In genomic region chr5:132883261-132883834, GRCh38 we compare ENCODE assay signal across 8 cellular contexts. TPM values are rescaled to one million over a fixed set of nuclear protein-coding genes. Genes with fewer than 3 reads are reported as not detected.
A peak's percentile ranks its signal among the peaks of the same experiment; 100 is the strongest.
DNase-seq lines count a peak whose midpoint lies in the region; ATAC-seq and FAIRE-seq lines count a peak whose summit lies in the region.

No MANE protein-coding gene starts in this region.

- peaks cover 57% of the 10 kb centered on the region for H3K36me3 Mint-ChIP-seq in activated CD4-positive, alpha-beta T cell treated with anti-CD3 and anti-CD28 coated beads, Interleukin-2, amount 10 ng/mL, durations not matched to agents 24 days and 14 days (ENCODE audit: low read depth)

- H3K27me3 Mint-ChIP-seq in activated CD4-positive, alpha-beta T cell treated with anti-CD3 and anti-CD28 coated beads, Interleukin-2, amount 10 ng/mL, durations not matched to agents 24 days and 14 days: no peaks in the 10 kb centered on the region

- DNase-seq in D341Med (ENCODE audit: low spot score) (peak; percentile 68), GM23248 (peak; percentile 89), NCI-H2227 treated with DMSO at 0.1 percent for 48 hours (lab: John Stamatoyannopoulos, UW) (peak; percentile 27), frontal cortex (ENCODE audit: low spot score in 2 of 2) (peak; percentile 20 to 34), nucleus accumbens (lab: John Stamatoyannopoulos, UW) (peak in 36 of 56 donors; percentile 6 to 72 (median 32)), OCI-M2 (lab: John Stamatoyannopoulos, UW; ENCODE audit: unreplicated experiment) (no peak)
- DNase-seq in activated CD4-positive, alpha-beta T cell treated with anti-CD3 and anti-CD28 coated beads, Interleukin-2, amount 10 ng/mL, durations not matched to agents 24 days and 14 days: peak; percentile 75

- H3K36me3 ChIP-seq in GM23248 (ENCODE audit: low read depth): peaks cover 83% of the 10 kb centered on the region

- H3K9ac ChIP-seq in GM23248: no peak overlapping the region

- ATAC-seq in GM21717 (IDR thresholded peaks at IDR 0.05; ENCODE audit: unreplicated experiment): no peak

- no peak overlapping the region for H3K4me3 Mint-ChIP-seq in activated CD4-positive, alpha-beta T cell treated with anti-CD3 and anti-CD28 coated beads, Interleukin-2, amount 10 ng/mL, durations not matched to agents 24 days and 14 days

- H4K20me1 ChIP-seq in GM23248 (ENCODE audit: insufficient read depth): no peaks in the 10 kb centered on the region

- no peaks in the 10 kb centered on the region for H3K9me2 ChIP-seq in GM23248 (ENCODE audit: insufficient read depth)

- no peak overlapping the region for H2AFZ ChIP-seq in GM23248

- H3K9me3 ChIP-seq in GM23248 (ENCODE audit: low read depth): no peaks in the 10 kb centered on the region

- FAIRE-seq in frontal cortex (lab: Jason Lieb, UNC): peak; percentile 23

- no peak overlapping the region for H3K27ac Mint-ChIP-seq in activated CD4-positive, alpha-beta T cell treated with anti-CD3 and anti-CD28 coated beads, Interleukin-2, amount 10 ng/mL, durations not matched to agents 24 days and 14 days

- H3K4me2 ChIP-seq in GM23248 (ENCODE audit: unreplicated experiment): no peak overlapping the region

- H3F3A ChIP-seq in GM23248 (ENCODE audit: insufficient read depth): peaks cover 67% of the 10 kb centered on the region

- in situ Hi-C loops in GM23248 (cut with MboI): no loop called here

- H3K79me2 ChIP-seq in GM23248 (ENCODE audit: insufficient read depth): peaks cover 49% of the 10 kb centered on the region

- WGBS in GM23248 (ENCODE audit: low coverage in 1 of 2, low lambda C conversion rate in 2 of 2, missing lambda C conversion rate in 2 of 2), 2 experiments: 30 to 34% methylated on average over 2 of the region's 2 CpGs

- no peaks in the 10 kb centered on the region for H3K27me3 ChIP-seq in GM23248 (replicated peaks; ENCODE audit: insufficient read depth)

- H3K4me3 ChIP-seq in GM23248: no peak overlapping the region

- no peaks in the 10 kb centered on the region for H3K9me3 Mint-ChIP-seq in activated CD4-positive, alpha-beta T cell treated with anti-CD3 and anti-CD28 coated beads, Interleukin-2, amount 10 ng/mL, durations not matched to agents 24 days and 14 days

- H3K27ac ChIP-seq in GM23248: 0 out of 2 replicates have a peak overlapping the region, but pooled peaks have one; percentile 13

- H3K4me1 Mint-ChIP-seq in activated CD4-positive, alpha-beta T cell treated with anti-CD3 and anti-CD28 coated beads, Interleukin-2, amount 10 ng/mL, durations not matched to agents 24 days and 14 days: peaks cover 8% of the 10 kb centered on the region

- H3K4me1 ChIP-seq in GM23248 (ENCODE audit: insufficient read depth): no peaks in the 10 kb centered on the region

- intact Hi-C loops in activated CD4-positive, alpha-beta T cell treated with anti-CD3 and anti-CD28 coated beads, Interleukin-2, amount 10 ng/mL, durations not matched to agents 24 days and 14 days (cut with micrococcal nuclease): loop anchor here (1.0 kb wide), 2 partner anchors 54 to 498 kb away; no protein-coding TSS in a partner anchor

RNA-seq across cellular contexts. Expression of gene LEAP2, which starts 9.9 kb away (rescaled TPM):
- 0.13 TPM in 1 of 2 replicates, not detected in the other for total RNA-seq in GM23248 (2014; rRNA removed; shearing (Covaris generic))
- 0.33 and 0.67 TPM in 2 replicates for polyA plus RNA-seq in GM23248 (2016; fragmentation: Nextera tagmentation; extraction: Ambion mirVana)
- 4.7 and 6.0 TPM in 2 replicates for total RNA-seq in activated CD4-positive, alpha-beta T cell treated with anti-CD3 and anti-CD28 coated beads, Interleukin-2, amount 10 ng/mL, durations not matched to agents 24 days and 14 days
- 1.2 TPM for total RNA-seq in frontal cortex

RNA-seq across cellular contexts. Expression of gene UQCRQ, which starts 16.9 kb away (rescaled TPM):
- 77.9 and 138 TPM in 2 replicates for total RNA-seq in GM23248 (2014; rRNA removed; shearing (Covaris generic))
- 1,006 and 1,056 TPM in 2 replicates for polyA plus RNA-seq in GM23248 (2016; fragmentation: Nextera tagmentation; extraction: Ambion mirVana)
- 454 and 464 TPM in 2 replicates for total RNA-seq in activated CD4-positive, alpha-beta T cell treated with anti-CD3 and anti-CD28 coated beads, Interleukin-2, amount 10 ng/mL, durations not matched to agents 24 days and 14 days
- total RNA-seq in frontal cortex: 75.8 TPM

RNA-seq across cellular contexts. Expression of gene GDF9, which starts 17.1 kb away (rescaled TPM):
- 0.32 TPM in 1 of 2 replicates, not detected in the other for total RNA-seq in GM23248 (2014; rRNA removed; shearing (Covaris generic))
- polyA plus RNA-seq in GM23248 (2016; fragmentation: Nextera tagmentation; extraction: Ambion mirVana): not detected in 2 replicates
- total RNA-seq in activated CD4-positive, alpha-beta T cell treated with anti-CD3 and anti-CD28 coated beads, Interleukin-2, amount 10 ng/mL, durations not matched to agents 24 days and 14 days: 0.30 and 0.45 TPM in 2 replicates
- total RNA-seq in frontal cortex: 1.2 TPM

RNA-seq across cellular contexts. Expression of gene SHROOM1, which starts 52.9 kb away (rescaled TPM):
- 9.9 and 13.2 TPM in 2 replicates for total RNA-seq in GM23248 (2014; rRNA removed; shearing (Covaris generic))
- 3.8 and 3.9 TPM in 2 replicates for polyA plus RNA-seq in GM23248 (2016; fragmentation: Nextera tagmentation; extraction: Ambion mirVana)
- 5.3 and 7.4 TPM in 2 replicates for total RNA-seq in activated CD4-positive, alpha-beta T cell treated with anti-CD3 and anti-CD28 coated beads, Interleukin-2, amount 10 ng/mL, durations not matched to agents 24 days and 14 days
- total RNA-seq in frontal cortex: 0.82 TPM
